Comparison of ENCODE assay signal across 17 cellular contexts in the genomic region with DNA sequence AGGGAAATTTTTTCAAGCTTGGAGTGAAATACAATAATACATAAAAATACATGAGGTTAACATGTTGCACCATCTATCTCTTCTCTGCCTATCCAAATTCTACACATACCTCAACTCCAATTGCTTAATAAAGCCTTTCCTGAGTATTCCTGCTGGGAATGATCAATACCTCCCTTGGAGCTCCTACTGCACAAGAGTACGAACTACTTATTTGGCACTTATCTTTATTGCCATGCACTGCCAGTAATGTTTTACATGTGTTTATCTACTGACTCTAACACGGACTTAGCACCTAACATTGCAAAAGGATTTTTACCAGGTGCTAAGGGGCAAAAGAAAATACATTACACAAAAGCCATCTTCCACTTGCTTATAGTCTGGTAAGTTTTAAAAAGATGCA.
"Had no signal": no experiment of that assay in that cellular context is flagged by ENCODE, and none has a peak within 500 bp of the region (broad histone marks: within the 10 kb centered on the region; RNA-seq: fewer than 3 reads in every experiment).

No MANE protein-coding gene starts in this region.

- ATAC-seq: activated CD8-positive, alpha-beta T cell treated with anti-CD3 and anti-CD28 coated beads, Interleukin-2, amount 10 ng/mL, durations not matched to agents 7 days and 5 days; activated T-cell treated with anti-CD3 and anti-CD28 coated beads, Interleukin-2, amount 50 U/mL, for 4 hours had no signal

- H3K27me3 Mint-ChIP-seq: activated CD4-positive, alpha-beta T cell treated with anti-CD3 and anti-CD28 coated beads, Interleukin-2, amount 10 ng/mL, durations not matched to agents 7 days and 5 days; brain; stimulated activated naive CD8-positive, alpha-beta T cell treated with anti-CD3 and anti-CD28 coated beads, Interleukin-15, Interleukin-2, amounts not matched to agents 100 ng/mL and 50 ng/mL, for 24 hours had no signal

- H3K9me3 Mint-ChIP-seq: activated naive CD4-positive, alpha-beta T cell treated with anti-CD3 and anti-CD28 coated beads for 36 hours; brain; stimulated activated naive CD8-positive, alpha-beta T cell treated with anti-CD3 and anti-CD28 coated beads, Interleukin-15, Interleukin-2, amounts not matched to agents 100 ng/mL and 50 ng/mL, for 24 hours had no signal

- H3K27ac Mint-ChIP-seq: activated CD4-positive, alpha-beta T cell treated with anti-CD3 and anti-CD28 coated beads, Interleukin-2, amount 10 ng/mL, durations not matched to agents 7 days and 5 days; activated CD8-positive, alpha-beta T cell treated with anti-CD3 and anti-CD28 coated beads, Interleukin-2, amount 10 ng/mL, durations not matched to agents 7 days and 5 days; activated naive CD4-positive, alpha-beta T cell treated with anti-CD3 and anti-CD28 coated beads for 36 hours; stimulated activated naive CD8-positive, alpha-beta T cell treated with anti-CD3 and anti-CD28 coated beads, Interleukin-15, Interleukin-2, amounts not matched to agents 100 ng/mL and 50 ng/mL, for 24 hours had no signal

- H3K4me1 Mint-ChIP-seq: activated CD4-positive, alpha-beta T cell treated with anti-CD3 and anti-CD28 coated beads, Interleukin-2, amount 10 ng/mL, durations not matched to agents 7 days and 5 days had no signal

- H3K4me3 Mint-ChIP-seq: activated CD4-positive, alpha-beta T cell treated with anti-CD3 and anti-CD28 coated beads, Interleukin-2, amount 10 ng/mL, durations not matched to agents 7 days and 5 days; activated CD8-positive, alpha-beta T cell treated with anti-CD3 and anti-CD28 coated beads, Interleukin-2, amount 10 ng/mL, durations not matched to agents 7 days and 5 days; activated naive CD4-positive, alpha-beta T cell treated with anti-CD3 and anti-CD28 coated beads for 36 hours; activated T-cell treated with anti-CD3 and anti-CD28 coated beads, Interleukin-2, amount 50 U/mL, for 4 hours; brain; stimulated activated naive CD8-positive, alpha-beta T cell treated with anti-CD3 and anti-CD28 coated beads, Interleukin-15, Interleukin-2, amounts not matched to agents 100 ng/mL and 50 ng/mL, for 24 hours had no signal

- DNase-seq: activated CD4-positive, CD25-positive, alpha-beta regulatory T cell; activated CD8-positive, alpha-beta T cell treated with anti-CD3 and anti-CD28 coated beads, Interleukin-2, amount 10 ng/mL, durations not matched to agents 7 days and 5 days; activated T-cell treated with anti-CD3 and anti-CD28 coated beads, Interleukin-2, amount 50 U/mL, for 4 hours; foreskin fibroblast; left lung; mammary epithelial cell; occipital lobe; psoas muscle; stimulated activated CD4-positive, alpha-beta T cell treated with anti-CD3 and anti-CD28 coated beads, Interleukin-15, amount 100 ng/mL, for 24 hours; stimulated activated CD4-positive, alpha-beta T cell treated with anti-CD3 and anti-CD28 coated beads, Interleukin-2, amount 100 ng/mL, for 48 hours; T-helper 9 cell had no signal

- H3K4me3 ChIP-seq: left lung, psoas muscle, skin epidermis, tibial nerve had no signal
